ENCODE assay signal across 9 cellular contexts in genomic region chr14:50819307-50819706, GRCh38. TPM values are rescaled to one million over a fixed set of nuclear protein-coding genes. Genes with fewer than 3 reads are reported as not detected.
A peak's percentile ranks its signal among the peaks of the same experiment; 100 is the strongest.
DNase-seq lines count a peak whose midpoint lies in the region; ATAC-seq and TF ChIP-seq lines count a peak whose summit lies in the region.
"Not testable (repeated sequence)": the region's sequence is repeated elsewhere in the genome, so short reads cannot be mapped to it uniquely, and the experiment has no call there.
"Had no signal": no experiment of that assay in that cellular context is flagged by ENCODE, and none has a peak within 500 bp of the region (broad histone marks: within the 10 kb centered on the region; RNA-seq: fewer than 3 reads in every experiment).

No MANE protein-coding gene starts in this region.

- H3K9me3 Mint-ChIP-seq in CD8-positive, alpha-beta T cell; activated T-helper 17 cell treated with anti-CD3 and anti-CD28 coated beads, Interleukin-2, amount 50 U/mL, for 72 hours; naive B cell; progenitor cell of endocrine pancreas (ENCODE audit: low read depth): not testable (repeated sequence)
- peaks cover 12% of the 10 kb centered on the region for H3K9me3 Mint-ChIP-seq in activated CD4-positive, alpha-beta memory T cell treated with anti-CD3 and anti-CD28 coated beads for 36 hours
- peaks cover 11% of the 10 kb centered on the region for H3K9me3 Mint-ChIP-seq in activated naive CD8-positive, alpha-beta T cell treated with anti-CD3 and anti-CD28 coated beads, Interleukin-2, amount 50 U/mL, for 24 hours
- peaks cover 11 to 14% of the 10 kb centered on the region in 2 donors for H3K9me3 Mint-ChIP-seq in stimulated activated naive CD8-positive, alpha-beta T cell treated with anti-CD3 and anti-CD28 coated beads, Interleukin-15, amount 100 ng/mL, for 72 hours

- H3K27ac ChIP-seq in CD8-positive, alpha-beta T cell (ENCODE audit: low read depth, low read length), result not testable (repeated sequence)
- H3K27ac ChIP-seq in SK-N-MC, result peak overlapping the region; percentile 38

- DNase-seq in CD8-positive, alpha-beta T cell; SK-N-MC (ENCODE audit: low read depth, low spot score); naive B cell; progenitor cell of endocrine pancreas (ENCODE audit: low spot score, unreplicated experiment): not testable (repeated sequence)
- peak; percentile 47 for DNase-seq in activated CD4-positive, alpha-beta memory T cell treated with anti-CD3 and anti-CD28 coated beads for 36 hours
- DNase-seq in activated naive CD8-positive, alpha-beta T cell treated with anti-CD3 and anti-CD28 coated beads, Interleukin-2, amount 50 U/mL, for 24 hours, result peak; percentile 21
- DNase-seq in stimulated activated naive CD8-positive, alpha-beta T cell treated with anti-CD3 and anti-CD28 coated beads, Interleukin-15, amount 100 ng/mL, for 72 hours, result peak in 1 of 2 donors; percentile 30

- not testable (repeated sequence) for H3K4me3 Mint-ChIP-seq in CD8-positive, alpha-beta T cell; activated CD4-positive, alpha-beta memory T cell treated with anti-CD3 and anti-CD28 coated beads for 36 hours; progenitor cell of endocrine pancreas (ENCODE audit: low read depth)
- peak overlapping the region; percentile 48 for H3K4me3 Mint-ChIP-seq in activated T-helper 17 cell treated with anti-CD3 and anti-CD28 coated beads, Interleukin-2, amount 50 U/mL, for 72 hours
- H3K4me3 Mint-ChIP-seq in activated naive CD8-positive, alpha-beta T cell treated with anti-CD3 and anti-CD28 coated beads, Interleukin-2, amount 50 U/mL, for 24 hours, result peak overlapping the region; percentile 15
- peak overlapping the region in 5 of 8 donors; percentile 4 to 71 (median 39) for H3K4me3 Mint-ChIP-seq in naive B cell
- peak overlapping the region in 1 of 2 donors; percentile 20 for H3K4me3 Mint-ChIP-seq in stimulated activated naive CD8-positive, alpha-beta T cell treated with anti-CD3 and anti-CD28 coated beads, Interleukin-15, amount 100 ng/mL, for 72 hours

- intact Hi-C loops in CD8-positive, alpha-beta T cell (cut with DNase I, micrococcal nuclease), result loop anchor here in 1 of 2 experiments (5.0 kb wide), 1 partner anchor 38 kb away; no protein-coding TSS in a partner anchor
- intact Hi-C loops in activated CD4-positive, alpha-beta memory T cell treated with anti-CD3 and anti-CD28 coated beads for 36 hours (cut with micrococcal nuclease), result not testable (repeated sequence)

- peak overlapping the region; percentile 86 for H3K27ac Mint-ChIP-seq in CD8-positive, alpha-beta T cell
- H3K27ac Mint-ChIP-seq in activated CD4-positive, alpha-beta memory T cell treated with anti-CD3 and anti-CD28 coated beads for 36 hours, result peak overlapping the region; percentile 33
- H3K27ac Mint-ChIP-seq in activated T-helper 17 cell treated with anti-CD3 and anti-CD28 coated beads, Interleukin-2, amount 50 U/mL, for 72 hours, result peak overlapping the region; percentile 59
- H3K27ac Mint-ChIP-seq in activated naive CD8-positive, alpha-beta T cell treated with anti-CD3 and anti-CD28 coated beads, Interleukin-2, amount 50 U/mL, for 24 hours, result peak overlapping the region; percentile 76
- H3K27ac Mint-ChIP-seq in naive B cell, result peak overlapping the region; percentile 76 to 94 (median 83)
- H3K27ac Mint-ChIP-seq in progenitor cell of endocrine pancreas, result peak overlapping the region; percentile 44
- peak overlapping the region in 1 of 2 donors; percentile 76 for H3K27ac Mint-ChIP-seq in stimulated activated naive CD8-positive, alpha-beta T cell treated with anti-CD3 and anti-CD28 coated beads, Interleukin-15, amount 100 ng/mL, for 72 hours

- not testable (repeated sequence) for H3K36me3 ChIP-seq in CD8-positive, alpha-beta T cell (ENCODE audit: insufficient read depth, low read length); SK-N-MC (ENCODE audit: insufficient read depth, low read length)

- POLR2A ChIA-PET in CD8-positive, alpha-beta T cell (lab: Charles Lee), result interaction anchor here (1.2 kb wide), 1 partner anchor 18 kb away, joined by 3 read pairs; no protein-coding TSS in a partner anchor
- POLR2A ChIA-PET in activated CD4-positive, alpha-beta memory T cell treated with anti-CD3 and anti-CD28 coated beads for 36 hours (lab: Charles Lee), result not testable (repeated sequence)

- not testable (repeated sequence) for ATAC-seq in CD8-positive, alpha-beta T cell; naive B cell (ENCODE audit: low read depth in 2 of 2)
- ATAC-seq in activated T-helper 17 cell treated with anti-CD3 and anti-CD28 coated beads, Interleukin-2, amount 50 U/mL, for 72 hours (replicated peaks), result peak; percentile 56
- ATAC-seq in activated naive CD8-positive, alpha-beta T cell treated with anti-CD3 and anti-CD28 coated beads, Interleukin-2, amount 50 U/mL, for 24 hours, result peak; percentile 10
- ATAC-seq in stimulated activated naive CD8-positive, alpha-beta T cell treated with anti-CD3 and anti-CD28 coated beads, Interleukin-15, amount 100 ng/mL, for 72 hours, result peak; percentile 31

- CTCF ChIA-PET in CD8-positive, alpha-beta T cell (lab: Charles Lee), result interaction anchor here (1.3 to 1.5 kb wide), 2 partner anchors 11 to 41 kb away, joined by 3 read pairs; no protein-coding TSS in a partner anchor
- CTCF ChIA-PET in activated CD4-positive, alpha-beta memory T cell treated with anti-CD3 and anti-CD28 coated beads for 36 hours (lab: Charles Lee), result not testable (repeated sequence)

- not testable (repeated sequence) for H3K9me3 ChIP-seq in CD8-positive, alpha-beta T cell (ENCODE audit: low read length); SK-N-MC (ENCODE audit: low read depth, low read length)

- H3K36me3 Mint-ChIP-seq in CD8-positive, alpha-beta T cell, result peaks cover 57% of the 10 kb centered on the region
- peaks cover 22% of the 10 kb centered on the region for H3K36me3 Mint-ChIP-seq in activated CD4-positive, alpha-beta memory T cell treated with anti-CD3 and anti-CD28 coated beads for 36 hours
- peaks cover 28% of the 10 kb centered on the region for H3K36me3 Mint-ChIP-seq in activated T-helper 17 cell treated with anti-CD3 and anti-CD28 coated beads, Interleukin-2, amount 50 U/mL, for 72 hours (ENCODE audit: low read depth)
- peaks cover 51% of the 10 kb centered on the region for H3K36me3 Mint-ChIP-seq in activated naive CD8-positive, alpha-beta T cell treated with anti-CD3 and anti-CD28 coated beads, Interleukin-2, amount 50 U/mL, for 24 hours (ENCODE audit: low read depth)
- H3K36me3 Mint-ChIP-seq in naive B cell, result peaks cover 6 to 13% of the 10 kb centered on the region in 2 donors
- H3K36me3 Mint-ChIP-seq in progenitor cell of endocrine pancreas (ENCODE audit: insufficient read depth), result peaks cover 11% of the 10 kb centered on the region

- H3K4me3 ChIP-seq in CD8-positive, alpha-beta T cell (ENCODE audit: low read depth, low read length); SK-N-MC: not testable (repeated sequence)

- peaks cover 73% of the 10 kb centered on the region for H3K4me1 ChIP-seq in CD8-positive, alpha-beta T cell (ENCODE audit: insufficient read depth, low read length)

- H3K9ac ChIP-seq in SK-N-MC (ENCODE audit: insufficient read length), result not testable (repeated sequence)

- TF ChIP-seq CTCF in CD8-positive, alpha-beta T cell (IDR thresholded peaks at IDR 0.05); progenitor cell of endocrine pancreas (IDR thresholded peaks at IDR 0.05; ENCODE audit: unreplicated experiment): not testable (repeated sequence)

- H3K27me3 Mint-ChIP-seq in CD8-positive, alpha-beta T cell (ENCODE audit: low read depth); activated CD4-positive, alpha-beta memory T cell treated with anti-CD3 and anti-CD28 coated beads for 36 hours; activated T-helper 17 cell treated with anti-CD3 and anti-CD28 coated beads, Interleukin-2, amount 50 U/mL, for 72 hours; activated naive CD8-positive, alpha-beta T cell treated with anti-CD3 and anti-CD28 coated beads, Interleukin-2, amount 50 U/mL, for 24 hours; naive B cell; stimulated activated naive CD8-positive, alpha-beta T cell treated with anti-CD3 and anti-CD28 coated beads, Interleukin-15, amount 100 ng/mL, for 72 hours: not testable (repeated sequence)
- H3K27me3 Mint-ChIP-seq in progenitor cell of endocrine pancreas, result peaks cover 56% of the 10 kb centered on the region

- H3K4me1 Mint-ChIP-seq in CD8-positive, alpha-beta T cell (ENCODE audit: low read depth), result peaks cover 87% of the 10 kb centered on the region
- H3K4me1 Mint-ChIP-seq in activated CD4-positive, alpha-beta memory T cell treated with anti-CD3 and anti-CD28 coated beads for 36 hours (ENCODE audit: low read depth), result peaks cover 67% of the 10 kb centered on the region
- peaks cover 44% of the 10 kb centered on the region for H3K4me1 Mint-ChIP-seq in activated T-helper 17 cell treated with anti-CD3 and anti-CD28 coated beads, Interleukin-2, amount 50 U/mL, for 72 hours
- H3K4me1 Mint-ChIP-seq in activated naive CD8-positive, alpha-beta T cell treated with anti-CD3 and anti-CD28 coated beads, Interleukin-2, amount 50 U/mL, for 24 hours, result peaks cover 78% of the 10 kb centered on the region
- H3K4me1 Mint-ChIP-seq in naive B cell, result peaks cover 74 to 87% (median 83%) of the 10 kb centered on the region in 3 donors
- H3K4me1 Mint-ChIP-seq in progenitor cell of endocrine pancreas (ENCODE audit: low read depth), result peaks cover 29% of the 10 kb centered on the region
- peaks cover 84% of the 10 kb centered on the region for H3K4me1 Mint-ChIP-seq in stimulated activated naive CD8-positive, alpha-beta T cell treated with anti-CD3 and anti-CD28 coated beads, Interleukin-15, amount 100 ng/mL, for 72 hours

- not testable (repeated sequence) for H3K27me3 ChIP-seq in CD8-positive, alpha-beta T cell (ENCODE audit: insufficient read depth, low read length)

RNA-seq across cellular contexts. Expression of gene NIN, which starts 11.7 kb away (rescaled TPM):
- 100 to 1,000 TPM; 121 to 132 TPM for total RNA-seq in CD8-positive, alpha-beta T cell
- 10 to 100 TPM; 44.7 to 44.8 TPM for total RNA-seq in activated CD4-positive, alpha-beta memory T cell treated with anti-CD3 and anti-CD28 coated beads for 36 hours
- 10 to 100 TPM; 25.9 to 42.2 TPM for total RNA-seq in activated T-helper 17 cell treated with anti-CD3 and anti-CD28 coated beads, Interleukin-2, amount 50 U/mL, for 72 hours
- polyA plus RNA-seq in naive B cell (ENCODE audit: low read depth in 6 of 6), result 100 to 1,000 TPM in 1 of 6 donors, 10 to 100 TPM in 5; 20.2 to 100 (median 51.1) TPM
- total RNA-seq in progenitor cell of endocrine pancreas, result 21.0 and 22.2 TPM in 2 replicates

RNA-seq across cellular contexts. Expression of gene ABHD12B, which starts 52.5 kb away (rescaled TPM):
- not detected for total RNA-seq in CD8-positive, alpha-beta T cell
- not detected for total RNA-seq in activated CD4-positive, alpha-beta memory T cell treated with anti-CD3 and anti-CD28 coated beads for 36 hours
- not detected for total RNA-seq in activated T-helper 17 cell treated with anti-CD3 and anti-CD28 coated beads, Interleukin-2, amount 50 U/mL, for 72 hours
- not detected for polyA plus RNA-seq in naive B cell (ENCODE audit: low read depth in 6 of 6)
- total RNA-seq in progenitor cell of endocrine pancreas, result not detected in 2 replicates
- polyA plus RNA-seq: IMR-90 had no signal
